In genomic region chr1:69992594-69992993, GRCh38 we compare ENCODE assay signal across 1 cellular context.
TF ChIP-seq lines count a peak whose summit lies in the region.

No MANE protein-coding gene starts in this region.

TF ChIP-seq in GM23338, 12 proteins besides CTCF, POLR2A, EP300 and RAD21 (continued from another document):
- no peak for TF ChIP-seq REST (IDR thresholded peaks at IDR 0.05; ENCODE audit: unreplicated experiment)
- TF ChIP-seq ZNF462 (CRISPR knock-in tag; IDR thresholded peaks at IDR 0.05): no peak
- TF ChIP-seq EZH2phosphoT487 (IDR thresholded peaks at IDR 0.05; ENCODE audit: unreplicated experiment): no peak
- TF ChIP-seq CREB1 (CRISPR knock-in tag; IDR thresholded peaks at IDR 0.05; ENCODE audit: low read depth): no peak
- TF ChIP-seq POLR2AphosphoS5 (IDR thresholded peaks at IDR 0.05; ENCODE audit: low read depth): no peak
- TF ChIP-seq JUNB (IDR thresholded peaks at IDR 0.05; ENCODE audit: unreplicated experiment): no peak
- TF ChIP-seq ZNF114 (CRISPR knock-in tag; IDR thresholded peaks at IDR 0.05): no peak
- TF ChIP-seq ZNF331 (CRISPR knock-in tag; IDR thresholded peaks at IDR 0.05; ENCODE audit: low read depth): no peak
- TF ChIP-seq NANOG (IDR thresholded peaks at IDR 0.05; ENCODE audit: borderline replicate concordance): no peak
